In the genomic region with DNA sequence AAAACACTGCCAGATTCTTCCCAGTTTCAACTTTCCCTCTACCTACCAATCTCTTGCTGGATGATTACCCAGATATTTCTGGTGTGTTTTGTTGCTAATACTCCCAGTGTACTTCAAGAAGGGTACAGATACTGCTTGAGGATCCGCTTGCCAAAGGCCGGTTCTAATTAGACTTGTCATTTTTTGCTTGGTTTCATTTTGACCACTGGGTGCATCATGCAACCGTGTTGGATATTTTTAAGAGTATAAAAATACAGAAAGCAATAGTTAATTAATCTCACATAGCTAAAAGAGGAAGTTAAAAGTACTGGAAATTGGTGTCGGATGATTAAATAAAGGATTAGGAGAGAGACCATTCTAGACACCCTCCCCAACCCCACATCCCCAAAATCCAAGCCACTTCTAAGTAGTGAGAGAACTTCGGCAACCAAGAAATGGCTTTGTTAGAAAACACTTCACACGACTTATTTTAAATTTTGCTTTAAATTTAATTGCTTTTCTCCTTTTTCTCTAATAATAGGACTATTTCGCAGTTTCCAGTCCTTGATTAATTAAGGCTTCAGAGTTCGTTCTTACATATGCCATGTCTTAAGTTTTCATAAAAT, we compare ENCODE assay signal across 1 cellular context.
TF ChIP-seq lines count a peak whose summit lies in the region.

No MANE protein-coding gene starts in this region.

TF ChIP-seq in GM23338, 12 proteins besides CTCF, POLR2A, EP300 and RAD21 (continued from another document):
- TF ChIP-seq, protein P1, sequence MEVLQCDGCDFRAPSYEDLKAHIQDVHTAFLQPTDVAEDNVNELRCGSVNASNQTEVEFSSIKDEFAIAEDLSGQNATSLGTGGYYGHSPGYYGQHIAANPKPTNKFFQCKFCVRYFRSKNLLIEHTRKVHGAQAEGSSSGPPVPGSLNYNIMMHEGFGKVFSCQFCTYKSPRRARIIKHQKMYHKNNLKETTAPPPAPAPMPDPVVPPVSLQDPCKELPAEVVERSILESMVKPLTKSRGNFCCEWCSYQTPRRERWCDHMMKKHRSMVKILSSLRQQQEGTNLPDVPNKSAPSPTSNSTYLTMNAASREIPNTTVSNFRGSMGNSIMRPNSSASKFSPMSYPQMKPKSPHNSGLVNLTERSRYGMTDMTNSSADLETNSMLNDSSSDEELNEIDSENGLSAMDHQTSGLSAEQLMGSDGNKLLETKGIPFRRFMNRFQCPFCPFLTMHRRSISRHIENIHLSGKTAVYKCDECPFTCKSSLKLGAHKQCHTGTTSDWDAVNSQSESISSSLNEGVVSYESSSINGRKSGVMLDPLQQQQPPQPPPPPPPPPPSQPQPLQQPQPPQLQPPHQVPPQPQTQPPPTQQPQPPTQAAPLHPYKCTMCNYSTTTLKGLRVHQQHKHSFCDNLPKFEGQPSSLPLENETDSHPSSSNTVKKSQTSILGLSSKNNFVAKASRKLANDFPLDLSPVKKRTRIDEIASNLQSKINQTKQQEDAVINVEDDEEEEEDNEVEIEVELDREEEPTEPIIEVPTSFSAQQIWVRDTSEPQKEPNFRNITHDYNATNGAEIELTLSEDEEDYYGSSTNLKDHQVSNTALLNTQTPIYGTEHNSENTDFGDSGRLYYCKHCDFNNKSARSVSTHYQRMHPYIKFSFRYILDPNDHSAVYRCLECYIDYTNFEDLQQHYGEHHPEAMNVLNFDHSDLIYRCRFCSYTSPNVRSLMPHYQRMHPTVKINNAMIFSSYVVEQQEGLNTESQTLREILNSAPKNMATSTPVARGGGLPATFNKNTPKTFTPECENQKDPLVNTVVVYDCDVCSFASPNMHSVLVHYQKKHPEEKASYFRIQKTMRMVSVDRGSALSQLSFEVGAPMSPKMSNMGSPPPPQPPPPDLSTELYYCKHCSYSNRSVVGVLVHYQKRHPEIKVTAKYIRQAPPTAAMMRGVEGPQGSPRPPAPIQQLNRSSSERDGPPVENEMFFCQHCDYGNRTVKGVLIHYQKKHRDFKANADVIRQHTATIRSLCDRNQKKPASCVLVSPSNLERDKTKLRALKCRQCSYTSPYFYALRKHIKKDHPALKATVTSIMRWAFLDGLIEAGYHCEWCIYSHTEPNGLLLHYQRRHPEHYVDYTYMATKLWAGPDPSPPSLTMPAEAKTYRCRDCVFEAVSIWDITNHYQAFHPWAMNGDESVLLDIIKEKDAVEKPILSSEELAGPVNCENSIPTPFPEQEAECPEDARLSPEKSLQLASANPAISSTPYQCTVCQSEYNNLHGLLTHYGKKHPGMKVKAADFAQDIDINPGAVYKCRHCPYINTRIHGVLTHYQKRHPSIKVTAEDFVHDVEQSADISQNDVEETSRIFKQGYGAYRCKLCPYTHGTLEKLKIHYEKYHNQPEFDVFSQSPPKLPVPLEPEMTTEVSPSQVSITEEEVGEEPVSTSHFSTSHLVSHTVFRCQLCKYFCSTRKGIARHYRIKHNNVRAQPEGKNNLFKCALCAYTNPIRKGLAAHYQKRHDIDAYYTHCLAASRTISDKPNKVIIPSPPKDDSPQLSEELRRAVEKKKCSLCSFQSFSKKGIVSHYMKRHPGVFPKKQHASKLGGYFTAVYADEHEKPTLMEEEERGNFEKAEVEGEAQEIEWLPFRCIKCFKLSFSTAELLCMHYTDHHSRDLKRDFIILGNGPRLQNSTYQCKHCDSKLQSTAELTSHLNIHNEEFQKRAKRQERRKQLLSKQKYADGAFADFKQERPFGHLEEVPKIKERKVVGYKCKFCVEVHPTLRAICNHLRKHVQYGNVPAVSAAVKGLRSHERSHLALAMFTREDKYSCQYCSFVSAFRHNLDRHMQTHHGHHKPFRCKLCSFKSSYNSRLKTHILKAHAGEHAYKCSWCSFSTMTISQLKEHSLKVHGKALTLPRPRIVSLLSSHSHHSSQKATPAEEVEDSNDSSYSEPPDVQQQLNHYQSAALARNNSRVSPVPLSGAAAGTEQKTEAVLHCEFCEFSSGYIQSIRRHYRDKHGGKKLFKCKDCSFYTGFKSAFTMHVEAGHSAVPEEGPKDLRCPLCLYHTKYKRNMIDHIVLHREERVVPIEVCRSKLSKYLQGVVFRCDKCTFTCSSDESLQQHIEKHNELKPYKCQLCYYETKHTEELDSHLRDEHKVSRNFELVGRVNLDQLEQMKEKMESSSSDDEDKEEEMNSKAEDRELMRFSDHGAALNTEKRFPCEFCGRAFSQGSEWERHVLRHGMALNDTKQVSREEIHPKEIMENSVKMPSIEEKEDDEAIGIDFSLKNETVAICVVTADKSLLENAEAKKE (CRISPR knock-in tag; IDR thresholded peaks at IDR 0.05) = no peak
- TF ChIP-seq EZH2phosphoT487 (IDR thresholded peaks at IDR 0.05; ENCODE audit: unreplicated experiment) = no peak
- TF ChIP-seq ZNF331 (CRISPR knock-in tag; IDR thresholded peaks at IDR 0.05; ENCODE audit: low read depth) = no peak
- no peak for TF ChIP-seq NANOG (IDR thresholded peaks at IDR 0.05; ENCODE audit: borderline replicate concordance)
- TF ChIP-seq, protein P2, sequence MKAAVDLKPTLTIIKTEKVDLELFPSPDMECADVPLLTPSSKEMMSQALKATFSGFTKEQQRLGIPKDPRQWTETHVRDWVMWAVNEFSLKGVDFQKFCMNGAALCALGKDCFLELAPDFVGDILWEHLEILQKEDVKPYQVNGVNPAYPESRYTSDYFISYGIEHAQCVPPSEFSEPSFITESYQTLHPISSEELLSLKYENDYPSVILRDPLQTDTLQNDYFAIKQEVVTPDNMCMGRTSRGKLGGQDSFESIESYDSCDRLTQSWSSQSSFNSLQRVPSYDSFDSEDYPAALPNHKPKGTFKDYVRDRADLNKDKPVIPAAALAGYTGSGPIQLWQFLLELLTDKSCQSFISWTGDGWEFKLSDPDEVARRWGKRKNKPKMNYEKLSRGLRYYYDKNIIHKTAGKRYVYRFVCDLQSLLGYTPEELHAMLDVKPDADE (IDR thresholded peaks at IDR 0.05) = no peak
- TF ChIP-seq ZNF114 (CRISPR knock-in tag; IDR thresholded peaks at IDR 0.05) = no peak
TF ChIP-seq in GM23338: peak in this region for 0.
